Comparison of ENCODE assay signal across 30 cellular contexts in genomic region chr7:45579386-45579785, GRCh38. TPM values are rescaled to one million over a fixed set of nuclear protein-coding genes. Genes with fewer than 3 reads are reported as not detected.
DNase-seq lines count a peak whose midpoint lies in the region; ATAC-seq, FAIRE-seq and TF ChIP-seq lines count a peak whose summit lies in the region.
"Had no signal": no experiment of that assay in that cellular context is flagged by ENCODE, and none has a peak within 500 bp of the region (broad histone marks: within the 10 kb centered on the region; RNA-seq: fewer than 3 reads in every experiment).

No MANE protein-coding gene starts in this region.

- FAIRE-seq in urothelium cell line (lab: Jason Lieb, UNC): peak; percentile 69
- FAIRE-seq: A204.1, endothelial cell of umbilical vein, H54, pancreas had no signal

- H3K4me3 ChIP-seq in WERI-Rb-1 (ENCODE audit: low read depth, low read length): no peak overlapping the region
- H3K4me3 ChIP-seq: gastrocnemius medialis, hepatocyte, pancreas, smooth muscle cell, testis had no signal

- peak; percentile 12 to 67 for DNase-seq in NCI-H524 (lab: John Stamatoyannopoulos, UW)
- no peak for DNase-seq in NCI-H524 treated with DMSO at 0.1 percent for 48 hours (lab: John Stamatoyannopoulos, UW)
- DNase-seq in WERI-Rb-1: peak; percentile 79
- DNase-seq in medulla oblongata (ENCODE audit: extremely low spot score): peak; percentile 33
- DNase-seq in urothelium cell line (ENCODE audit: low spot score): no peak
- DNase-seq in activated naive CD8-positive, alpha-beta T cell treated with anti-CD3 and anti-CD28 coated beads for 36 hours: no peak
- DNase-seq in NK-92 (lab: John Stamatoyannopoulos, UW; ENCODE audit: unreplicated experiment): no peak
- DNase-seq: activated CD4-positive, alpha-beta T cell treated with anti-CD3 and anti-CD28 coated beads for 48 hours; activated CD8-positive, alpha-beta memory T cell treated with anti-CD3 and anti-CD28 coated beads for 24 hours; activated T-cell treated with anti-CD3 and anti-CD28 coated beads for 4 hours; amygdala; Calu3; CD4-positive, CD25-positive, alpha-beta regulatory T cell; gastrocnemius medialis; mammary epithelial cell; MM.1S; NCI-H1436 treated with DMSO at 0.1 percent for 48 hours; stimulated activated CD8-positive, alpha-beta memory T cell treated with anti-CD3 and anti-CD28 coated beads, Interleukin-4, amount 100 ng/mL, for 48 hours; T1000; testis had no signal

- H3K4me1 Mint-ChIP-seq in activated naive CD8-positive, alpha-beta T cell treated with anti-CD3 and anti-CD28 coated beads for 36 hours: no peaks in the 10 kb centered on the region
- H3K4me1 Mint-ChIP-seq: activated naive CD4-positive, alpha-beta T cell treated with anti-CD3 and anti-CD28 coated beads, Interleukin-2, amount 50 U/mL, for 24 hours; CD4-positive, CD25-positive, alpha-beta regulatory T cell had no signal

- H3K27me3 Mint-ChIP-seq in activated naive CD8-positive, alpha-beta T cell treated with anti-CD3 and anti-CD28 coated beads for 36 hours: peaks cover 20% of the 10 kb centered on the region

- no peaks in the 10 kb centered on the region; the same call in 1 of the 2 replicates for H3K36me3 ChIP-seq in WERI-Rb-1
- H3K36me3 ChIP-seq: gastrocnemius medialis, pancreas had no signal

- no peak for TF ChIP-seq CTCF in WERI-Rb-1 (IDR thresholded peaks at IDR 0.05; ENCODE audit: low read depth, low read length)

- H3K27ac ChIP-seq in WERI-Rb-1: no peak overlapping the region
- H3K27ac ChIP-seq: gastrocnemius medialis, hepatocyte, pancreas, testis had no signal

- no peak for ATAC-seq in GM21515 (IDR thresholded peaks at IDR 0.05; ENCODE audit: unreplicated experiment)
- ATAC-seq: gastrocnemius medialis, Panc1, pancreas had no signal

- H3K27ac Mint-ChIP-seq in activated naive CD8-positive, alpha-beta T cell treated with anti-CD3 and anti-CD28 coated beads for 36 hours: no peak overlapping the region
- H3K27ac Mint-ChIP-seq: activated naive CD4-positive, alpha-beta T cell treated with anti-CD3 and anti-CD28 coated beads, Interleukin-2, amount 50 U/mL, for 24 hours; CD4-positive, CD25-positive, alpha-beta regulatory T cell; stimulated activated naive CD8-positive, alpha-beta T cell treated with anti-CD3 and anti-CD28 coated beads, Interleukin-15, Interleukin-2, amounts not matched to agents 100 ng/mL and 50 ng/mL, for 24 hours had no signal

- no peaks in the 10 kb centered on the region for H3K9me3 Mint-ChIP-seq in activated naive CD8-positive, alpha-beta T cell treated with anti-CD3 and anti-CD28 coated beads for 36 hours
- H3K9me3 Mint-ChIP-seq: activated naive CD4-positive, alpha-beta T cell treated with anti-CD3 and anti-CD28 coated beads, Interleukin-2, amount 50 U/mL, for 24 hours; CD4-positive, CD25-positive, alpha-beta regulatory T cell; stimulated activated naive CD8-positive, alpha-beta T cell treated with anti-CD3 and anti-CD28 coated beads, Interleukin-15, Interleukin-2, amounts not matched to agents 100 ng/mL and 50 ng/mL, for 24 hours had no signal

- no peaks in the 10 kb centered on the region for H3K36me3 Mint-ChIP-seq in activated naive CD8-positive, alpha-beta T cell treated with anti-CD3 and anti-CD28 coated beads for 36 hours
- H3K36me3 Mint-ChIP-seq: activated naive CD4-positive, alpha-beta T cell treated with anti-CD3 and anti-CD28 coated beads, Interleukin-2, amount 50 U/mL, for 24 hours; CD4-positive, CD25-positive, alpha-beta regulatory T cell had no signal

- H3K4me3 Mint-ChIP-seq in activated naive CD8-positive, alpha-beta T cell treated with anti-CD3 and anti-CD28 coated beads for 36 hours: no peak overlapping the region
- H3K4me3 Mint-ChIP-seq: activated naive CD4-positive, alpha-beta T cell treated with anti-CD3 and anti-CD28 coated beads, Interleukin-2, amount 50 U/mL, for 24 hours; CD4-positive, CD25-positive, alpha-beta regulatory T cell; stimulated activated naive CD8-positive, alpha-beta T cell treated with anti-CD3 and anti-CD28 coated beads, Interleukin-15, Interleukin-2, amounts not matched to agents 100 ng/mL and 50 ng/mL, for 24 hours had no signal

- no peaks in the 10 kb centered on the region for H3K9me3 ChIP-seq in WERI-Rb-1 (ENCODE audit: severe bottlenecking)
- H3K9me3 ChIP-seq: gastrocnemius medialis, pancreas, testis had no signal

- no peaks in the 10 kb centered on the region for H3K27me3 ChIP-seq in WERI-Rb-1 (ENCODE audit: insufficient read depth, low read depth, severe bottlenecking)
- H3K27me3 ChIP-seq: pancreas, testis had no signal

RNA-seq across cellular contexts. Expression of gene ADCY1, which starts 5.2 kb away (rescaled TPM):
- total RNA-seq in activated naive CD8-positive, alpha-beta T cell treated with anti-CD3 and anti-CD28 coated beads for 36 hours: under 1 TPM in 1 of 2 experiments, not detected in 1; 0.06 TPM
- total RNA-seq: CD4-positive, CD25-positive, alpha-beta regulatory T cell had no signal

Comparison
In these comparisons a context has a peak if more than half of its experiments do, and no peak if none do; other contexts are left out.
1. DNase-seq: peak in NCI-H524 (2 of 2), WERI-Rb-1 (single experiment) and medulla oblongata (single experiment); none in NCI-H524 treated with DMSO at 0.1 percent for 48 hours (single experiment), urothelium cell line (single experiment), activated naive CD8-positive, alpha-beta T cell treated with anti-CD3 and anti-CD28 coated beads for 36 hours (single experiment) and NK-92 (single experiment).